1 cellular context compared by ENCODE assay signal in genomic region chr13:44819245-44819644, GRCh38.
A peak's percentile ranks its signal among the peaks of the same experiment; 100 is the strongest.
TF ChIP-seq lines count a peak whose summit lies in the region.

No MANE protein-coding gene starts in this region.

TF ChIP-seq in HEK293, 187 proteins besides CTCF, POLR2A, EP300 and RAD21 (continued from another document):
- TF ChIP-seq ZNF280D (tag by site-specific recombination; IDR thresholded peaks at IDR 0.05): 0 out of 2 replicates have a peak, but pooled peaks have one; percentile 14
- 0 out of 2 replicates have a peak, but pooled peaks have one; percentile 9 for TF ChIP-seq INSM2 (tag by site-specific recombination; IDR thresholded peaks at IDR 0.05)
- no peak for TF ChIP-seq REPIN1 (tag by site-specific recombination; IDR thresholded peaks at IDR 0.05; ENCODE audit: low read depth)
- no peak for TF ChIP-seq SALL2 (tag by site-specific recombination; IDR thresholded peaks at IDR 0.05; ENCODE audit: borderline replicate concordance)
